Comparison of ENCODE assay signal across 9 cellular contexts in the genomic region with DNA sequence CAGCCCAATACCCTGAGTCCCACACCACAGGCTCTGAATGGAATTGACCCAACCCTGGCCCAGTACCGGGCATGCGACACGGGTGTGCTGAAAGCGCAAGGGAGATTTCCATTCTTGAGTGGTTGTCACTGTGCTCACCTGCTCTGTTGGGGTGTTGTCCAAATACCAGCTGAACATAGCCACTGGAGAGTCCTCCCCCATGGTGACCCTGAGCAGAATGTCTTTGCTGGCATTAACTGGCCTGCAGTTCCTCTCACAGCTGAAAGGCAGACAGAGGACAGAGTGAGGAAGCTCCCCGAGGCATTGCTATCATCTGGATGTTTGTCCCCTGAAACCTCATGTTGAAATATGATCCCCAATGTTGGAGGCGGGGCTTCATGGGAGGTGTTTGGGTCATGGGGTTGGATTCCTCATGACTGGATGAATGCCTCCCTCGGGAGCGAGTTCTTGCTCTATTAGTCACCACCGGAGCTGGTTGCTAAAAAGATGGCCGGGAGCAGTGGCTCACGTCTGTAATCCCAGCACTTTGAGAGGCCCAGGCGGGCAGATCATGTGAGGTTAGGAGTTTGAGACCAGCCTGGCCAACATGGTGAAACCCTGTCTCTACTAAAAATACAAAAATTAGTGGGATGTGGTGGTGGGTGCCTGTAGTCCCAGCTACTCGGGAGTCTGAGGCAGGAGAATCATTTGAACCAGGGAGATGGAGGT. TPM values are rescaled to one million over a fixed set of nuclear protein-coding genes. Genes with fewer than 3 reads are reported as not detected.
DNase-seq lines count a peak whose midpoint lies in the region; ATAC-seq and TF ChIP-seq lines count a peak whose summit lies in the region.
"Had no signal": no experiment of that assay in that cellular context is flagged by ENCODE, and none has a peak within 500 bp of the region (broad histone marks: within the 10 kb centered on the region; RNA-seq: fewer than 3 reads in every experiment).

No MANE protein-coding gene starts in this region.

- ATAC-seq in HG02970 (IDR thresholded peaks at IDR 0.05; ENCODE audit: low FRiP score, unreplicated experiment) (no peak), HG03097 (IDR thresholded peaks at IDR 0.05; ENCODE audit: low FRiP score, unreplicated experiment) (no peak)

- TF ChIP-seq POLR2A in testis (IDR thresholded peaks at IDR 0.05), result no peak

- H3K79me2 ChIP-seq in Karpas-422 (ENCODE audit: low read length), result no peaks in the 10 kb centered on the region

- H3K4me3 ChIP-seq in Karpas-422 (ENCODE audit: low read length) (no peak overlapping the region), testis (no peak overlapping the region)

- H3K36me3 ChIP-seq in Karpas-422 (ENCODE audit: insufficient read depth, low read length) (no peaks in the 10 kb centered on the region), testis (ENCODE audit: low read depth, missing control alignments) (no peaks in the 10 kb centered on the region)

- H4K20me1 ChIP-seq in Karpas-422 (ENCODE audit: insufficient read depth, low read depth, low read length), result no peaks in the 10 kb centered on the region

- H3K9ac ChIP-seq in Karpas-422 (ENCODE audit: low read length), result no peak overlapping the region

- intact Hi-C loops in testis (cut with DNase I; ENCODE audit: low total_unique reads), result no loop called here

- no peaks in the 10 kb centered on the region for H3K27me3 ChIP-seq in Karpas-422 (ENCODE audit: low read length)
- no peaks in the 10 kb centered on the region for H3K27me3 ChIP-seq in testis

- no peaks in the 10 kb centered on the region for H3K9me3 ChIP-seq in Karpas-422 (ENCODE audit: low read length)
- H3K9me3 ChIP-seq in testis, result no peaks in the 10 kb centered on the region

- H3K9me2 ChIP-seq in Karpas-422 (replicated peaks; ENCODE audit: insufficient read depth, low read length), result no peaks in the 10 kb centered on the region

- H3K4me2 ChIP-seq in Karpas-422 (ENCODE audit: low read depth, low read length, poor library complexity, severe bottlenecking), result no peak overlapping the region

- H2AFZ ChIP-seq in Karpas-422 (ENCODE audit: low read length), result peak overlapping the region; percentile 36; the same call in 1 of the 2 replicates

- DNase-seq in AG08396 (ENCODE audit: low spot score) (peak; percentile 86), Karpas-422 (peak; percentile 69), brain pericyte (ENCODE audit: low read depth, low spot score) (peak; percentile 53), inferior parietal cortex (ENCODE audit: extremely low spot score) (peak; percentile 25), testis (peak; percentile 87)
- no peak for DNase-seq in activated effector memory CD4-positive, alpha-beta T cell treated with Interleukin-2 at 50 U/mL for 16 hours
- DNase-seq: activated naive CD8-positive, alpha-beta T cell treated with anti-CD3 and anti-CD28 coated beads, Interleukin-2, amount 10 ng/mL, durations not matched to agents 7 days and 5 days had no signal

- WGBS in testis, 2 donors, result 33 to 37% methylated on average over 12 to 13 of the region's 13 CpGs

- no peak overlapping the region for H3K27ac ChIP-seq in Karpas-422 (ENCODE audit: low read length)
- peak overlapping the region in 1 of 2 donors; percentile 79 for H3K27ac ChIP-seq in testis

- H3K4me1 ChIP-seq in Karpas-422 (ENCODE audit: low read length), result peaks cover 4% of the 10 kb centered on the region; the same call in 1 of the 2 replicates
- H3K4me1 ChIP-seq in testis, result no peaks in the 10 kb centered on the region

- no peak for TF ChIP-seq CTCF in testis (IDR thresholded peaks at IDR 0.05)

RNA-seq across cellular contexts. Expression of a gene that starts 57.3 kb away (rescaled TPM):
- not detected in 2 replicates for total RNA-seq in Karpas-422 (2014; rRNA removed; shearing (Covaris generic); ENCODE audit: low replicate concordance)
- total RNA-seq in testis, result 1 to 10 TPM in 1 of 2 donors, under 1 TPM in 1; 0.87 to 1.2 TPM
- polyA plus RNA-seq in testis (ENCODE audit: insufficient read depth, low read depth, low replicate concordance), result 0.62 TPM
- total RNA-seq: activated naive CD8-positive, alpha-beta T cell treated with anti-CD3 and anti-CD28 coated beads, Interleukin-2, amount 10 ng/mL, durations not matched to agents 7 days and 5 days had no signal
